ENCODE assay signal across 1 cellular context in the genomic region with DNA sequence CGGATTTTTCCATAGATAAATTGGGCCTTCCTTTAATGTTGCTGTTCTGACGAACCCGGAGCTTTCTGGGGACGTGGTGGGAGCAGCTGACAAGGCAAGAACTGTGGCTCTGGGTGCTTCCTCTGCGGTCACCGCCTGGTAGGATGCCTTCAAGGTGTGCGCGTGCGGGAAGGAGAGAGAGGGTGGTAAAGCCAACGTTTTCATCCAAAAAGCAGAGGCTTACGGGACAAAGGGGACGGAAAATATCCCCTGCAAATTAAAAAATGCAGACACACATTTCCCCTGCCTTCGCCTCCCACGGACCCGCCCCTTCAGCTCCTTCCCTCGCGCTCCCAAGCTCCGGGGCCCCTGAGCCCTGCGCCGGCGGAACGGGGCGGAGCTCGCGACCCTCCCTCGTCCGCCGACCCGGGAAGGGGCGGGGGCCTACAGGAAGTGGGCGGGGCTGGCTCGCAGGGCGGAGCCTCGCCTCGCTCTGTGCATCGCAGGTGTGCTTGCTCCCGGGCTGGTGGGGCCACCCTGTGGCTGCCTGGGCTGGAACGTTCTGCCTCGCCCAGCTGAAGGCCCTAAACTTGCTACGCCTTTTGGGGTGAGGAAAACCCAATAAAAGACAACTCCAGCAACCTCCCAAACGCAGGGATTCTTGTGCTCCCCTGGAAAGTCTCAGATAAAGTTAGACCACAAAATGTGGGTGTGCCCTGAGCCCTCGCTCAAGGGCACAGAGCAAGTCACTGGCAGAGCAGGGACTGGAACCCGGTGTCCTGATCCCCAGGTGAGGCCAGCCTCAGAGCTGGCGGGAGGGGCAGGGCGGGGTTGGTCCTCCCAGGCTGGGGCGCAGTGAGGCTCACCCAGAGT.
A peak's percentile ranks its signal among the peaks of the same experiment; 100 is the strongest.
TF ChIP-seq lines count a peak whose summit lies in the region.

No MANE protein-coding gene starts in this region.

TF ChIP-seq in HepG2, 621 proteins besides CTCF, POLR2A, EP300 and RAD21 (continued from another document and continues in another):
- TF ChIP-seq, protein P1, sequence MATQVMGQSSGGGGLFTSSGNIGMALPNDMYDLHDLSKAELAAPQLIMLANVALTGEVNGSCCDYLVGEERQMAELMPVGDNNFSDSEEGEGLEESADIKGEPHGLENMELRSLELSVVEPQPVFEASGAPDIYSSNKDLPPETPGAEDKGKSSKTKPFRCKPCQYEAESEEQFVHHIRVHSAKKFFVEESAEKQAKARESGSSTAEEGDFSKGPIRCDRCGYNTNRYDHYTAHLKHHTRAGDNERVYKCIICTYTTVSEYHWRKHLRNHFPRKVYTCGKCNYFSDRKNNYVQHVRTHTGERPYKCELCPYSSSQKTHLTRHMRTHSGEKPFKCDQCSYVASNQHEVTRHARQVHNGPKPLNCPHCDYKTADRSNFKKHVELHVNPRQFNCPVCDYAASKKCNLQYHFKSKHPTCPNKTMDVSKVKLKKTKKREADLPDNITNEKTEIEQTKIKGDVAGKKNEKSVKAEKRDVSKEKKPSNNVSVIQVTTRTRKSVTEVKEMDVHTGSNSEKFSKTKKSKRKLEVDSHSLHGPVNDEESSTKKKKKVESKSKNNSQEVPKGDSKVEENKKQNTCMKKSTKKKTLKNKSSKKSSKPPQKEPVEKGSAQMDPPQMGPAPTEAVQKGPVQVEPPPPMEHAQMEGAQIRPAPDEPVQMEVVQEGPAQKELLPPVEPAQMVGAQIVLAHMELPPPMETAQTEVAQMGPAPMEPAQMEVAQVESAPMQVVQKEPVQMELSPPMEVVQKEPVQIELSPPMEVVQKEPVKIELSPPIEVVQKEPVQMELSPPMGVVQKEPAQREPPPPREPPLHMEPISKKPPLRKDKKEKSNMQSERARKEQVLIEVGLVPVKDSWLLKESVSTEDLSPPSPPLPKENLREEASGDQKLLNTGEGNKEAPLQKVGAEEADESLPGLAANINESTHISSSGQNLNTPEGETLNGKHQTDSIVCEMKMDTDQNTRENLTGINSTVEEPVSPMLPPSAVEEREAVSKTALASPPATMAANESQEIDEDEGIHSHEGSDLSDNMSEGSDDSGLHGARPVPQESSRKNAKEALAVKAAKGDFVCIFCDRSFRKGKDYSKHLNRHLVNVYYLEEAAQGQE (IDR thresholded peaks at IDR 0.05; ENCODE audit: borderline replicate concordance in 1 of 2, low read depth in 1 of 2, low read length in 2 of 2) = no peak
- TF ChIP-seq MIXL1 (CRISPR knock-in tag; IDR thresholded peaks at IDR 0.05) (peak; percentile 31; the same call in 1 of the 2 replicates), KDM3A (CRISPR knock-in tag; IDR thresholded peaks at IDR 0.05; ENCODE audit: low read depth) (peak; percentile 67; the same call in 1 of the 2 replicates), KDM1A (CRISPR knock-in tag; IDR thresholded peaks at IDR 0.05) (0 out of 2 replicates have a peak, but pooled peaks have one; percentile 22), ARHGAP35 (CRISPR knock-in tag; IDR thresholded peaks at IDR 0.05; ENCODE audit: borderline replicate concordance) (no peak; the same call in 1 of the 2 replicates), SIX1 (CRISPR knock-in tag; IDR thresholded peaks at IDR 0.05; ENCODE audit: borderline replicate concordance) (no peak), NR2C2 (CRISPR knock-in tag; IDR thresholded peaks at IDR 0.05; ENCODE audit: borderline replicate concordance) (no peak), ZNF652 (CRISPR knock-in tag; IDR thresholded peaks at IDR 0.05; ENCODE audit: borderline replicate concordance, low read depth) (no peak), RFX5 (IDR thresholded peaks at IDR 0.05; ENCODE audit: low read depth, low read length) (no peak), ZNF567 (CRISPR knock-in tag; IDR thresholded peaks at IDR 0.05; ENCODE audit: borderline replicate concordance) (0 out of 2 replicates have a peak, but pooled peaks have one; percentile 73), EHMT2 (IDR thresholded peaks at IDR 0.05; ENCODE audit: borderline replicate concordance, low read depth, low read length) (no peak), MTF2 (CRISPR knock-in tag; IDR thresholded peaks at IDR 0.05; ENCODE audit: borderline replicate concordance) (no peak; the same call in 1 of the 2 replicates), MBD4 (IDR thresholded peaks at IDR 0.05; ENCODE audit: borderline replicate concordance, low read length) (no peak), ZNF30 (CRISPR knock-in tag; IDR thresholded peaks at IDR 0.05) (peak; percentile 76; the same call in 1 of the 2 replicates), ZNF644 (CRISPR knock-in tag; IDR thresholded peaks at IDR 0.05; ENCODE audit: low read depth) (0 out of 2 replicates have a peak, but pooled peaks have one; percentile 29), THYN1 (CRISPR knock-in tag; IDR thresholded peaks at IDR 0.05; ENCODE audit: borderline replicate concordance, low read depth) (no peak), FOXJ3 (CRISPR knock-in tag; IDR thresholded peaks at IDR 0.05; ENCODE audit: borderline replicate concordance) (no peak), ZFP36L2 (CRISPR knock-in tag; IDR thresholded peaks at IDR 0.05) (0 out of 2 replicates have a peak, but pooled peaks have one; percentile 72), ZNF713 (CRISPR knock-in tag; IDR thresholded peaks at IDR 0.05) (peak; percentile 15; the same call in 1 of the 2 replicates), SP2 (CRISPR knock-in tag; IDR thresholded peaks at IDR 0.05) (no peak; the same call in 1 of the 2 replicates), TBP (CRISPR knock-in tag; IDR thresholded peaks at IDR 0.05) (no peak), HNRNPLL (IDR thresholded peaks at IDR 0.05; ENCODE audit: low read depth, low read length, poor library complexity, severe bottlenecking) (peak; percentile 46), ZNF589 (CRISPR knock-in tag; conservative IDR thresholded peaks at IDR 0.05) (peak; percentile 80; the same call in 1 of the 2 replicates), LCORL (IDR thresholded peaks at IDR 0.05) (no peak), LCORL (CRISPR knock-in tag; IDR thresholded peaks at IDR 0.05) (peak; percentile 76), ZNF781 (CRISPR knock-in tag; IDR thresholded peaks at IDR 0.05; ENCODE audit: borderline replicate concordance, not compliant biosample characterization) (no peak), DBP (CRISPR knock-in tag; IDR thresholded peaks at IDR 0.05; ENCODE audit: not compliant biosample characterization) (peak; percentile 62), EED (CRISPR knock-in tag; IDR thresholded peaks at IDR 0.05) (peak; percentile 59; the same call in 1 of the 2 replicates), ZBTB33 (CRISPR knock-in tag; IDR thresholded peaks at IDR 0.05) (peak; percentile 64; the same call in 1 of the 2 replicates), FOXP1 (IDR thresholded peaks at IDR 0.05) (no peak), FOXP1 (CRISPR knock-in tag; IDR thresholded peaks at IDR 0.05) (no peak), RXRA (CRISPR knock-in tag; IDR thresholded peaks at IDR 0.05) (peak; percentile 68), ZFX (CRISPR knock-in tag; IDR thresholded peaks at IDR 0.05; ENCODE audit: low read depth) (peak; percentile 68), HOXD1 (CRISPR knock-in tag; IDR thresholded peaks at IDR 0.05) (peak; percentile 71; the same call in 1 of the 2 replicates), ZNF501 (CRISPR knock-in tag; IDR thresholded peaks at IDR 0.05) (peak; percentile 83), PAF1 (CRISPR knock-in tag; IDR thresholded peaks at IDR 0.05) (no peak), ZNF317 (CRISPR knock-in tag; IDR thresholded peaks at IDR 0.05) (no peak), HIVEP1 (CRISPR knock-in tag; IDR thresholded peaks at IDR 0.05) (no peak), U2AF2 (IDR thresholded peaks at IDR 0.05; ENCODE audit: low read depth, low read length) (no peak), TCF12 (IDR thresholded peaks at IDR 0.05) (no peak), TCF12 (CRISPR knock-in tag; IDR thresholded peaks at IDR 0.05) (no peak), ZBTB49 (CRISPR knock-in tag; IDR thresholded peaks at IDR 0.05; ENCODE audit: borderline replicate concordance) (no peak)
- TF ChIP-seq, protein P2, sequence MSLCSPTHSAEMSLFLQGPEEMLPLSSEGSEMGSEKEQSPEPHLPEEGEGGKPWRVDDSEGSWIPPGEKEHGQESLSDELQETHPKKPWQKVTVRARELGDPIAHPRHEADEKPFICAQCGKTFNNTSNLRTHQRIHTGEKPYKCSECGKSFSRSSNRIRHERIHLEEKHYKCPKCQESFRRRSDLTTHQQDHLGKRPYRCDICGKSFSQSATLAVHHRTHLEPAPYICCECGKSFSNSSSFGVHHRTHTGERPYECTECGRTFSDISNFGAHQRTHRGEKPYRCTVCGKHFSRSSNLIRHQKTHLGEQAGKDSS (CRISPR knock-in tag; IDR thresholded peaks at IDR 0.05; ENCODE audit: borderline replicate concordance, low read depth) = 0 out of 2 replicates have a peak, but pooled peaks have one; percentile 68
- TF ChIP-seq, protein P3, sequence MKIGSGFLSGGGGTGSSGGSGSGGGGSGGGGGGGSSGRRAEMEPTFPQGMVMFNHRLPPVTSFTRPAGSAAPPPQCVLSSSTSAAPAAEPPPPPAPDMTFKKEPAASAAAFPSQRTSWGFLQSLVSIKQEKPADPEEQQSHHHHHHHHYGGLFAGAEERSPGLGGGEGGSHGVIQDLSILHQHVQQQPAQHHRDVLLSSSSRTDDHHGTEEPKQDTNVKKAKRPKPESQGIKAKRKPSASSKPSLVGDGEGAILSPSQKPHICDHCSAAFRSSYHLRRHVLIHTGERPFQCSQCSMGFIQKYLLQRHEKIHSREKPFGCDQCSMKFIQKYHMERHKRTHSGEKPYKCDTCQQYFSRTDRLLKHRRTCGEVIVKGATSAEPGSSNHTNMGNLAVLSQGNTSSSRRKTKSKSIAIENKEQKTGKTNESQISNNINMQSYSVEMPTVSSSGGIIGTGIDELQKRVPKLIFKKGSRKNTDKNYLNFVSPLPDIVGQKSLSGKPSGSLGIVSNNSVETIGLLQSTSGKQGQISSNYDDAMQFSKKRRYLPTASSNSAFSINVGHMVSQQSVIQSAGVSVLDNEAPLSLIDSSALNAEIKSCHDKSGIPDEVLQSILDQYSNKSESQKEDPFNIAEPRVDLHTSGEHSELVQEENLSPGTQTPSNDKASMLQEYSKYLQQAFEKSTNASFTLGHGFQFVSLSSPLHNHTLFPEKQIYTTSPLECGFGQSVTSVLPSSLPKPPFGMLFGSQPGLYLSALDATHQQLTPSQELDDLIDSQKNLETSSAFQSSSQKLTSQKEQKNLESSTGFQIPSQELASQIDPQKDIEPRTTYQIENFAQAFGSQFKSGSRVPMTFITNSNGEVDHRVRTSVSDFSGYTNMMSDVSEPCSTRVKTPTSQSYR (CRISPR knock-in tag; IDR thresholded peaks at IDR 0.05; ENCODE audit: borderline replicate concordance) = no peak
- TF ChIP-seq, protein P4, sequence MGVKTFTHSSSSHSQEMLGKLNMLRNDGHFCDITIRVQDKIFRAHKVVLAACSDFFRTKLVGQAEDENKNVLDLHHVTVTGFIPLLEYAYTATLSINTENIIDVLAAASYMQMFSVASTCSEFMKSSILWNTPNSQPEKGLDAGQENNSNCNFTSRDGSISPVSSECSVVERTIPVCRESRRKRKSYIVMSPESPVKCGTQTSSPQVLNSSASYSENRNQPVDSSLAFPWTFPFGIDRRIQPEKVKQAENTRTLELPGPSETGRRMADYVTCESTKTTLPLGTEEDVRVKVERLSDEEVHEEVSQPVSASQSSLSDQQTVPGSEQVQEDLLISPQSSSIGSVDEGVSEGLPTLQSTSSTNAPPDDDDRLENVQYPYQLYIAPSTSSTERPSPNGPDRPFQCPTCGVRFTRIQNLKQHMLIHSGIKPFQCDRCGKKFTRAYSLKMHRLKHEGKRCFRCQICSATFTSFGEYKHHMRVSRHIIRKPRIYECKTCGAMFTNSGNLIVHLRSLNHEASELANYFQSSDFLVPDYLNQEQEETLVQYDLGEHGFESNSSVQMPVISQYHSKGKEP (CRISPR knock-in tag; IDR thresholded peaks at IDR 0.05) = no peak
- TF ChIP-seq, protein P5, sequence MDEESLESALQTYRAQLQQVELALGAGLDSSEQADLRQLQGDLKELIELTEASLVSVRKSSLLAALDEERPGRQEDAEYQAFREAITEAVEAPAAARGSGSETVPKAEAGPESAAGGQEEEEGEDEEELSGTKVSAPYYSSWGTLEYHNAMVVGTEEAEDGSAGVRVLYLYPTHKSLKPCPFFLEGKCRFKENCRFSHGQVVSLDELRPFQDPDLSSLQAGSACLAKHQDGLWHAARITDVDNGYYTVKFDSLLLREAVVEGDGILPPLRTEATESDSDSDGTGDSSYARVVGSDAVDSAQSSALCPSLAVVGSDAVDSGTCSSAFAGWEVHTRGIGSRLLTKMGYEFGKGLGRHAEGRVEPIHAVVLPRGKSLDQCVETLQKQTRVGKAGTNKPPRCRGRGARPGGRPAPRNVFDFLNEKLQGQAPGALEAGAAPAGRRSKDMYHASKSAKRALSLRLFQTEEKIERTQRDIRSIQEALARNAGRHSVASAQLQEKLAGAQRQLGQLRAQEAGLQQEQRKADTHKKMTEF (CRISPR knock-in tag; IDR thresholded peaks at IDR 0.05) = peak; percentile 84
